In the genomic region with DNA sequence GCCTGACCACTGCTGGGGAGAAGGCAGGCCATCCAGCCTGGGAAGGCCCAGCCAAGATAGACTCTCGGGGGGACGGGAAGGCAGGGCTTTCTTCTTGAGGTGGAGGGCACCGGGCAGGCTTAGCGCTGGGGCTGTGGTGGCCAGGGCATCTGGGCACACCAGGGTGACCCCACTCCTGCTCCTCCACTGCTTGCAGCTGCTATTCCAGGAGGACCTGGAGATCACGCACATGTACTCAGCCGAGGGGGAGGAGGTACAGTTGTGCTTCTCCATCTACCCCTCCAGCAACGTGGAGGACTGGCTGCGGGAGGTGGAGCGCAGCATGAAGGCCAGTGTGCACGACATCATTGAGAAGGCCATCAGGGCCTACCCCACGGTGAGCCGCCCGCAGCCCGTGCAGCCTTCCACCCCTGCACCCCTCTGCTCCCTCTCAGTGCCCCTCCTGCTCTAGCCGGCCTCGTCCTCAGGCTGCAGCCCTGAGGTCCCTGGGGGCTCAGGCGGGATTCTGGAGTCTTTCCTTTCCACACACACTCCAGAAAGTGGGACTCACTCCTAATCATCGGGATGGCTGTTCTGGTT, we compare ENCODE assay signal across 19 cellular contexts. TPM values are rescaled to one million over a fixed set of nuclear protein-coding genes. Genes with fewer than 3 reads are reported as not detected.
DNase-seq lines count a peak whose midpoint lies in the region; ATAC-seq, FAIRE-seq and TF ChIP-seq lines count a peak whose summit lies in the region.
"Had no signal": no experiment of that assay in that cellular context is flagged by ENCODE, and none has a peak within 500 bp of the region (broad histone marks: within the 10 kb centered on the region; RNA-seq: fewer than 3 reads in every experiment).

No MANE protein-coding gene starts in this region.

- no peak overlapping the region for H4K91ac ChIP-seq in H9 (ENCODE audit: insufficient read length, low read depth, low read length)
- no peak overlapping the region for H4K91ac ChIP-seq in H1 (replicated peaks; ENCODE audit: insufficient read length, low read length)

- H4K5ac ChIP-seq in H9 (ENCODE audit: insufficient read length, low read depth, low read length) (no peak overlapping the region), H1 (ENCODE audit: insufficient read length, low read depth, low read length) (no peak overlapping the region)

- H3K79me1 ChIP-seq in H9 (ENCODE audit: insufficient read depth, low read depth, low read length, poor library complexity, severe bottlenecking): no peaks in the 10 kb centered on the region
- no peaks in the 10 kb centered on the region for H3K79me1 ChIP-seq in H1 (ENCODE audit: low read depth, low read length)

- H3K23me2 ChIP-seq in H9 (ENCODE audit: insufficient read length, low read depth, low read length, poor library complexity, severe bottlenecking): no peaks in the 10 kb centered on the region
- H3K23me2 ChIP-seq in H1 (ENCODE audit: low read depth, low read length): no peaks in the 10 kb centered on the region

- H3K4me3 ChIP-seq in H1 (ENCODE audit: extremely low read depth in 1 of 4, insufficient read depth in 2 of 4, low read depth in 3 of 4, low read length in 4 of 4) (no peak overlapping the region), psoas muscle (no peak overlapping the region)
- H3K4me3 ChIP-seq in CD4-positive, alpha-beta memory T cell (ENCODE audit: low read length in 2 of 2): no peak overlapping the region
- H3K4me3 ChIP-seq: A549 had no signal

- no peaks in the 10 kb centered on the region for H3K36me3 Mint-ChIP-seq in H9 (ENCODE audit: insufficient read depth in 1 of 3, low read depth in 3 of 3)
- H3K36me3 Mint-ChIP-seq in CD4-positive, alpha-beta memory T cell: peaks cover 20 to 56% of the 10 kb centered on the region in 2 donors

- H3K4me3 Mint-ChIP-seq in H9: no peak overlapping the region
- H3K4me3 Mint-ChIP-seq in CD4-positive, alpha-beta memory T cell: no peak overlapping the region
- H3K4me3 Mint-ChIP-seq: CD8-positive, alpha-beta T cell had no signal

- H2AFZ ChIP-seq in H9 (ENCODE audit: low read length) (no peak overlapping the region), H1 (ENCODE audit: low read length) (no peak overlapping the region)

- FAIRE-seq in H1 (lab: Jason Lieb, UNC) (no peak), RCC 7860 (lab: Jason Lieb, UNC) (no peak)
- FAIRE-seq: A549, D721Med, G401.6, GM12891 had no signal

- H3K79me2 ChIP-seq in H9 (ENCODE audit: insufficient read depth, low read length) (no peaks in the 10 kb centered on the region), H1 (ENCODE audit: control insufficient read depth in 1 of 2, insufficient read depth in 2 of 2, low read length in 2 of 2) (no peaks in the 10 kb centered on the region)

- H3K14ac ChIP-seq in H9 (ENCODE audit: insufficient read depth, low read length) (peak overlapping the region; percentile 5; the same call in 1 of the 2 replicates), H1 (ENCODE audit: insufficient read length) (no peak overlapping the region)

- peaks cover 3 to 5% of the 10 kb centered on the region in 2 experiments; a peak in 2 of 4 replicates for H3K4me1 Mint-ChIP-seq in H9
- H3K4me1 Mint-ChIP-seq in CD4-positive, alpha-beta memory T cell: no peaks in the 10 kb centered on the region

- no peak for TF ChIP-seq RAD21 in H1 (IDR thresholded peaks at IDR 0.05 in 1 of 2, conservative IDR thresholded peaks at IDR 0.05 in 1 of 2; ENCODE audit: low read depth in 2 of 2, low read length in 2 of 2)

- no CpG with 5 or more reads among the region's 18 CpGs for WGBS in H9 (ENCODE audit: extremely low coverage, insufficient read length, low lambda C conversion rate)
- WGBS in H1 (ENCODE audit: extremely low coverage in 1 of 2, insufficient coverage in 1 of 2, insufficient read length in 1 of 2, insufficient replicate concordance in 2 of 2, low coverage in 1 of 2, low lambda C conversion rate in 2 of 2, missing lambda C conversion rate in 1 of 2), 2 experiments: 91% methylated on average over 14 of the region's 18 CpGs; no CpG with 5 or more reads in 1 of the 2 experiments
- 81 to 91% (median 90%) methylated on average over 17 to 18 of the region's 18 CpGs for WGBS in psoas muscle, 3 donors

- H2BK5ac ChIP-seq in H9 (ENCODE audit: insufficient read length, low read length): no peak overlapping the region
- no peak overlapping the region for H2BK5ac ChIP-seq in H1 (ENCODE audit: low read depth, low read length)

- H2BK12ac ChIP-seq in H9 (ENCODE audit: insufficient read length, low read depth, low read length): no peak overlapping the region
- H2BK12ac ChIP-seq in H1 (ENCODE audit: low read depth, low read length): no peak overlapping the region

- no peak overlapping the region for H3K56ac ChIP-seq in H9 (ENCODE audit: insufficient read length, low read depth, low read length)
- no peak overlapping the region for H3K56ac ChIP-seq in H1 (replicated peaks; ENCODE audit: insufficient read length, low read depth, low read length)

- H2BK15ac ChIP-seq in H9 (ENCODE audit: low read depth, low read length) (no peak overlapping the region), H1 (ENCODE audit: low read length) (no peak overlapping the region)

- DNase-seq in H9 (no peak), H1 (ENCODE audit: low read depth in 1 of 2, low spot score in 2 of 2) (no peak), psoas muscle (peak; percentile 5 to 43), RCC 7860 (ENCODE audit: low spot score) (no peak), HPDE6-E6E7 (ENCODE audit: extremely low spot score) (no peak)
- DNase-seq in CD4-positive, alpha-beta memory T cell: no peak
- DNase-seq: BE2C; CD8-positive, alpha-beta T cell; COR-L47; DMS153; DMS79 treated with DMSO at 0.1 percent for 48 hours; EL; IMR-90 had no signal

- H3K4me2 ChIP-seq in H9 (ENCODE audit: insufficient read depth, insufficient read length, low read length): no peak overlapping the region
- H3K4me2 ChIP-seq in H1 (ENCODE audit: insufficient read depth in 1 of 2, low read depth in 2 of 2, low read length in 2 of 2): no peak overlapping the region
- H3K4me2 ChIP-seq: A549 had no signal

- H3K23ac ChIP-seq in H9 (ENCODE audit: insufficient read length, low read depth, low read length): no peak overlapping the region
- H3K23ac ChIP-seq in H1 (ENCODE audit: insufficient read length): no peak overlapping the region

- H3K18ac ChIP-seq in H9 (ENCODE audit: insufficient read length, low read depth, low read length) (no peak overlapping the region), H1 (ENCODE audit: extremely low read depth, low read length) (no peak overlapping the region)

- H2AK5ac ChIP-seq in H9 (ENCODE audit: insufficient read length, low read length) (no peak overlapping the region), H1 (ENCODE audit: low read depth, low read length) (no peak overlapping the region)

- H2BK120ac ChIP-seq in H9 (ENCODE audit: low read depth, low read length, poor library complexity, severe bottlenecking) (no peak overlapping the region), H1 (replicated peaks; ENCODE audit: low read depth, low read length) (no peak overlapping the region)

- H3K9ac ChIP-seq in H9 (ENCODE audit: extremely low read depth, insufficient read length, low read length) (no peak overlapping the region), H1 (replicated peaks in 1 of 4; ENCODE audit: extremely low read depth in 1 of 4, low read depth in 3 of 4, low read length in 3 of 4) (no peak overlapping the region)

- TF ChIP-seq CTCF in H9 (conservative IDR thresholded peaks at IDR 0.05): no peak
- TF ChIP-seq CTCF in H1 (IDR thresholded peaks at IDR 0.05; ENCODE audit: control extremely low read depth in 1 of 3, insufficient read depth in 1 of 3, low read depth in 1 of 3, low read length in 3 of 3): no peak
- no peak for TF ChIP-seq CTCF in psoas muscle (IDR thresholded peaks at IDR 0.05)

- H3K4me1 ChIP-seq in H9 (ENCODE audit: insufficient read depth, low read length): no peaks in the 10 kb centered on the region
- H3K4me1 ChIP-seq in H1 (replicated peaks in 1 of 4; ENCODE audit: control insufficient read depth in 3 of 4, insufficient read depth in 4 of 4, low read length in 3 of 4): no peaks in the 10 kb centered on the region; a peak in 1 of 7 replicates
- no peaks in the 10 kb centered on the region for H3K4me1 ChIP-seq in psoas muscle
- H3K4me1 ChIP-seq in CD4-positive, alpha-beta memory T cell (ENCODE audit: insufficient read depth, low read length): no peaks in the 10 kb centered on the region
- H3K4me1 ChIP-seq: A549, BE2C had no signal

- TF ChIP-seq EP300 in H1 (IDR thresholded peaks at IDR 0.05; ENCODE audit: borderline replicate concordance in 1 of 2, low read depth in 2 of 2, low read length in 2 of 2): no peak

- intact Hi-C loops in psoas muscle (cut with DNase I): loop anchor here (5.0 kb wide), 2 partner anchors 44 to 46 kb away; no protein-coding TSS in a partner anchor
- intact Hi-C loops in CD4-positive, alpha-beta memory T cell (cut with micrococcal nuclease): no loop called here

- H3K27ac Mint-ChIP-seq in H9: no peak overlapping the region; a peak in 1 of 7 replicates
- H3K27ac Mint-ChIP-seq in CD4-positive, alpha-beta memory T cell: peak overlapping the region in 1 of 7 donors; percentile 41
- H3K27ac Mint-ChIP-seq: CD8-positive, alpha-beta T cell had no signal

- CTCF ChIA-PET in H1 (lab: Charles Lee; ENCODE audit: partially characterized antibody): interaction anchor here (1.4 to 9.0 kb wide), 4 partner anchors 7 to 127 kb away, joined by 4 to 81 read pairs (median 30); no protein-coding TSS in a partner anchor
- CTCF ChIA-PET in CD4-positive, alpha-beta memory T cell (lab: Charles Lee; ENCODE audit: partially characterized antibody): no interaction called here

- H4K8ac ChIP-seq in H9 (replicated peaks; ENCODE audit: insufficient read length, low read depth, low read length) (no peak overlapping the region), H1 (ENCODE audit: extremely low read depth, insufficient read depth, low read length) (peak overlapping the region; percentile 41; the same call in 1 of the 2 replicates)

- POLR2A ChIA-PET in H1 (lab: Charles Lee; ENCODE audit: partially characterized antibody): interaction anchor here (1.3 kb wide), 1 partner anchor 39 kb away, joined by 3 read pairs; no protein-coding TSS in a partner anchor
- POLR2A ChIA-PET in CD4-positive, alpha-beta memory T cell (lab: Charles Lee; ENCODE audit: partially characterized antibody): no interaction called here

- H3K9me3 ChIP-seq in H9 (ENCODE audit: control insufficient read depth, low read depth, low read length) (no peaks in the 10 kb centered on the region), KOPT-K1 (ENCODE audit: insufficient read depth, low read length, poor library complexity, severe bottlenecking) (no peaks in the 10 kb centered on the region), H1 (ENCODE audit: insufficient read depth in 2 of 2, low read depth in 1 of 2, low read length in 1 of 2) (no peaks in the 10 kb centered on the region), psoas muscle (no peaks in the 10 kb centered on the region)
- no peaks in the 10 kb centered on the region for H3K9me3 ChIP-seq in CD4-positive, alpha-beta memory T cell (ENCODE audit: control insufficient read depth in 1 of 2, low read length in 2 of 2)
- H3K9me3 ChIP-seq: A549, BE2C had no signal

- peaks cover 24% of the 10 kb centered on the region; the same call in 1 of the 2 replicates for H3K36me3 ChIP-seq in KOPT-K1 (ENCODE audit: insufficient read depth, low read length)
- no peaks in the 10 kb centered on the region for H3K36me3 ChIP-seq in H1 (ENCODE audit: control insufficient read depth in 2 of 4, insufficient read depth in 4 of 4, low read length in 3 of 4)
- H3K36me3 ChIP-seq in psoas muscle (ENCODE audit: insufficient read depth in 1 of 2, low read depth in 1 of 2): peaks cover 0 to 91% of the 10 kb centered on the region in 2 donors
- peaks cover 30% of the 10 kb centered on the region for H3K36me3 ChIP-seq in CD4-positive, alpha-beta memory T cell (ENCODE audit: insufficient read depth, low read length)
- H3K36me3 ChIP-seq: BE2C had no signal

- H2BK20ac ChIP-seq in H9 (ENCODE audit: low read depth, low read length, poor library complexity, severe bottlenecking): no peak overlapping the region
- no peak overlapping the region for H2BK20ac ChIP-seq in H1 (ENCODE audit: low read length)

- TF ChIP-seq POLR2A in H1 (IDR thresholded peaks at IDR 0.05; ENCODE audit: control extremely low read depth in 1 of 2, low read depth in 2 of 2, low read length in 2 of 2): no peak

- no peak overlapping the region for H3T11ph ChIP-seq in H9 (ENCODE audit: low read length)

- H3K27me3 ChIP-seq in H9 (ENCODE audit: insufficient read depth, low read length): no peaks in the 10 kb centered on the region
- H3K27me3 ChIP-seq in H1 (replicated peaks in 1 of 4; ENCODE audit: control insufficient read depth in 3 of 4, extremely low read depth in 1 of 4, insufficient read depth in 3 of 4, low read length in 3 of 4): no peaks in the 10 kb centered on the region
- H3K27me3 ChIP-seq in psoas muscle (ENCODE audit: insufficient read depth in 3 of 3, low read length in 2 of 3): no peaks in the 10 kb centered on the region
- H3K27me3 ChIP-seq in CD4-positive, alpha-beta memory T cell (ENCODE audit: insufficient read depth, low read length): no peaks in the 10 kb centered on the region
- H3K27me3 ChIP-seq: BE2C had no signal

- H3K4ac ChIP-seq in H9 (ENCODE audit: low read depth, low read length): no peak overlapping the region
- H3K4ac ChIP-seq in H1 (replicated peaks; ENCODE audit: insufficient read length, low read depth, low read length): no peak overlapping the region

- no peaks in the 10 kb centered on the region for H3K27me3 Mint-ChIP-seq in H9 (ENCODE audit: low read depth)
- H3K27me3 Mint-ChIP-seq in CD4-positive, alpha-beta memory T cell: no peaks in the 10 kb centered on the region

- no peaks in the 10 kb centered on the region for H3K9me3 Mint-ChIP-seq in H9
- H3K9me3 Mint-ChIP-seq in CD4-positive, alpha-beta memory T cell: no peaks in the 10 kb centered on the region
- H3K9me3 Mint-ChIP-seq: CD8-positive, alpha-beta T cell had no signal

- H4K20me1 ChIP-seq in H9 (ENCODE audit: control insufficient read depth, insufficient read depth, insufficient read length) (no peaks in the 10 kb centered on the region), H1 (replicated peaks in 1 of 2; ENCODE audit: control insufficient read depth in 1 of 2, insufficient read depth in 2 of 2, low read length in 2 of 2) (no peaks in the 10 kb centered on the region)

- ATAC-seq in psoas muscle: no peak
- ATAC-seq: A549; CD8-positive, alpha-beta T cell had no signal

- H3K27ac ChIP-seq in H9 (ENCODE audit: insufficient read length, low read depth, low read length) (no peak overlapping the region), KOPT-K1 (ENCODE audit: low read depth, low read length, poor library complexity, severe bottlenecking) (peak overlapping the region; percentile 66), H1 (ENCODE audit: low read depth, low read length) (no peak overlapping the region), psoas muscle (no peak overlapping the region)
- no peak overlapping the region for H3K27ac ChIP-seq in CD4-positive, alpha-beta memory T cell (ENCODE audit: low read depth, low read length)
- H3K27ac ChIP-seq: A549, C4-2B had no signal

RNA-seq across cellular contexts. Expression of gene DNAH1, which starts 42.3 kb away (rescaled TPM):
- total RNA-seq in H9 (2021) (2.0 and 2.3 TPM in 2 replicates), psoas muscle (1 to 10 TPM; 2.4 to 4.1 (median 3.0) TPM)
- 0.63 and 1.5 TPM in 2 replicates for total RNA-seq in H1 (2021; fragmentation: NEBNext Ultra II Directional; extraction: Animal tissue kit (Norgen Biotek cat#: 25700))
- polyA plus RNA-seq in H1 (2011; rRNA removed) (1.0 and 1.9 TPM in 2 replicates), psoas muscle (1 to 10 TPM in 2 of 3 donors, under 1 TPM in 1; 0.77 to 1.8 (median 1.2) TPM)
- polyA plus RNA-seq in H1 (2011; cell fraction: cytosol; rRNA removed): 1.1 TPM
- polyA plus RNA-seq in H1 (2011; cell fraction: nucleus; rRNA removed): 10.6 TPM
- polyA plus RNA-seq in H1 (2012, experiment 1 of 2): 0.35 to 1.7 TPM (median 1.0 TPM) in 4 replicates
- polyA plus RNA-seq in H1 (2012, experiment 2 of 2): 0.13 TPM
- polyA plus RNA-seq in H1 (2013, experiment 1 of 2): 0.22 TPM
- 0.20 TPM for polyA plus RNA-seq in H1 (2013, experiment 2 of 2)
- polyA minus RNA-seq in H1 (2011; rRNA and poly(A)+ RNA removed): 4.0 and 4.2 TPM in 2 replicates
- polyA minus RNA-seq in H1 (2011; cell fraction: cytosol; rRNA and poly(A)+ RNA removed): 2.2 TPM
- 6.1 TPM for polyA minus RNA-seq in H1 (2011; cell fraction: nucleus; rRNA and poly(A)+ RNA removed)
- total RNA-seq in CD4-positive, alpha-beta memory T cell: 10 to 100 TPM; 45.1 to 49.8 TPM
- 1 to 10 TPM in 1 of 2 donors, under 1 TPM in 1; 0.02 to 1.2 TPM for polyA plus RNA-seq in CD4-positive, alpha-beta memory T cell

RNA-seq across cellular contexts. Expression of gene BAP1, which starts 51.4 kb away (rescaled TPM):
- 79.6 and 84.1 TPM in 2 replicates for total RNA-seq in H9 (2021)
- 72.9 and 80.3 TPM in 2 replicates for total RNA-seq in H1 (2021; fragmentation: NEBNext Ultra II Directional; extraction: Animal tissue kit (Norgen Biotek cat#: 25700))
- 64.9 and 79.5 TPM in 2 replicates for polyA plus RNA-seq in H1 (2011; rRNA removed)
- 74.8 TPM for polyA plus RNA-seq in H1 (2011; cell fraction: cytosol; rRNA removed)
- 271 TPM for polyA plus RNA-seq in H1 (2011; cell fraction: nucleus; rRNA removed)
- 81.1 to 93.5 TPM (median 83.9 TPM) in 4 replicates for polyA plus RNA-seq in H1 (2012, experiment 1 of 2)
- 89.8 TPM for polyA plus RNA-seq in H1 (2012, experiment 2 of 2)
- 37.6 TPM for polyA plus RNA-seq in H1 (2013, experiment 1 of 2)
- polyA plus RNA-seq in H1 (2013, experiment 2 of 2): 38.9 TPM
- polyA minus RNA-seq in H1 (2011; rRNA and poly(A)+ RNA removed): 81.1 and 89.6 TPM in 2 replicates
- 46.2 TPM for polyA minus RNA-seq in H1 (2011; cell fraction: cytosol; rRNA and poly(A)+ RNA removed)
- polyA minus RNA-seq in H1 (2011; cell fraction: nucleus; rRNA and poly(A)+ RNA removed): 71.8 TPM
- 10 to 100 TPM; 61.1 to 78.1 (median 70.7) TPM for total RNA-seq in psoas muscle
- polyA plus RNA-seq in psoas muscle: 100 to 1,000 TPM in 1 of 3 donors, 10 to 100 TPM in 2; 65.7 to 104 (median 78.9) TPM
- total RNA-seq in CD4-positive, alpha-beta memory T cell: 10 to 100 TPM; 77.2 to 88.8 TPM
- polyA plus RNA-seq in CD4-positive, alpha-beta memory T cell: 10 to 100 TPM; 10.0 to 26.9 TPM

RNA-seq across cellular contexts. Expression of gene PHF7, which starts 52.0 kb away (rescaled TPM):
- total RNA-seq in H9 (2021) (9.4 and 9.9 TPM in 2 replicates), psoas muscle (10 to 100 TPM in 1 of 4 donors, 1 to 10 TPM in 3; 4.2 to 15.5 (median 7.3) TPM)
- total RNA-seq in H1 (2021; fragmentation: NEBNext Ultra II Directional; extraction: Animal tissue kit (Norgen Biotek cat#: 25700)): 9.5 and 12.0 TPM in 2 replicates
- polyA plus RNA-seq in H1 (2011; rRNA removed) (6.3 and 6.7 TPM in 2 replicates), psoas muscle (10 to 100 TPM in 1 of 3 donors, 1 to 10 TPM in 2; 4.2 to 13.4 (median 4.6) TPM)
- polyA plus RNA-seq in H1 (2011; cell fraction: cytosol; rRNA removed): 13.6 TPM
- 13.4 TPM for polyA plus RNA-seq in H1 (2011; cell fraction: nucleus; rRNA removed)
- 8.9 to 13.5 TPM (median 12.4 TPM) in 4 replicates for polyA plus RNA-seq in H1 (2012, experiment 1 of 2)
- polyA plus RNA-seq in H1 (2012, experiment 2 of 2): 5.5 TPM
- 15.6 TPM for polyA plus RNA-seq in H1 (2013, experiment 1 of 2)
- polyA plus RNA-seq in H1 (2013, experiment 2 of 2): 13.1 TPM
- polyA minus RNA-seq in H1 (2011; rRNA and poly(A)+ RNA removed): 9.0 and 9.3 TPM in 2 replicates
- polyA minus RNA-seq in H1 (2011; cell fraction: cytosol; rRNA and poly(A)+ RNA removed): 7.4 TPM
- 14.1 TPM for polyA minus RNA-seq in H1 (2011; cell fraction: nucleus; rRNA and poly(A)+ RNA removed)
- total RNA-seq in CD4-positive, alpha-beta memory T cell: 10 to 100 TPM; 13.3 to 15.1 TPM
- polyA plus RNA-seq in CD4-positive, alpha-beta memory T cell: 10 to 100 TPM in 1 of 2 donors, 1 to 10 TPM in 1; 4.6 to 10.2 TPM

Comparison
In these comparisons a context has a peak if more than half of its experiments do, and no peak if none do; other contexts are left out.
1. DNase-seq: peak in psoas muscle (2 of 2); none in H9 (single experiment), H1 (0 of 2), CD4-positive, alpha-beta memory T cell (0 of 5), RCC 7860 (single experiment) and HPDE6-E6E7 (single experiment).
2. RNA of gene DNAH1, which starts 42.3 kb away (total RNA-seq): 45.1 to 49.8 TPM in CD4-positive, alpha-beta memory T cell; 2.4 to 4.1 TPM in psoas muscle, 2.0 to 2.3 TPM in H9 and 0.63 to 1.5 TPM in H1; every median in the first group is over 4 times any median in the second.